In genomic region chr19:50414850-50415660, GRCh38 we compare ENCODE assay signal across 7 cellular contexts. TPM values are rescaled to one million over a fixed set of nuclear protein-coding genes. Genes with fewer than 3 reads are reported as not detected.
DNase-seq lines count a peak whose midpoint lies in the region; ATAC-seq, FAIRE-seq and TF ChIP-seq lines count a peak whose summit lies in the region.

No MANE protein-coding gene starts in this region.

- TF ChIP-seq CTCF in left ventricle myocardium inferior (IDR thresholded peaks at IDR 0.05; ENCODE audit: borderline replicate concordance): peak; percentile 92

- H3K4me1 ChIP-seq in adipocyte (ENCODE audit: control insufficient read depth, insufficient read depth, low read length): no peaks in the 10 kb centered on the region
- peaks cover 13% of the 10 kb centered on the region for H3K4me1 ChIP-seq in left ventricle myocardium inferior
- peaks cover 0 to 4% of the 10 kb centered on the region in 2 donors for H3K4me1 ChIP-seq in small intestine (ENCODE audit: control insufficient read depth in 2 of 2, insufficient read depth in 1 of 2, low read depth in 1 of 2, low read length in 1 of 2)

- peaks cover 10% of the 10 kb centered on the region for H3K36me3 Mint-ChIP-seq in T-cell

- H3K27me3 Mint-ChIP-seq in T-cell: peaks cover 11 to 13% of the 10 kb centered on the region in 2 donors

- intact Hi-C loops in left ventricle myocardium inferior (cut with micrococcal nuclease): loop anchor here (10.0 kb wide), 1 partner anchor 50 kb away; the partner anchor contains the start of gene NAPSA

- H3K36me3 ChIP-seq in adipocyte (ENCODE audit: control insufficient read depth, insufficient read depth, low read length, severe bottlenecking) (no peaks in the 10 kb centered on the region), left ventricle myocardium inferior (no peaks in the 10 kb centered on the region), small intestine (ENCODE audit: control insufficient read depth in 2 of 2, insufficient read depth in 2 of 2, low read length in 2 of 2) (no peaks in the 10 kb centered on the region)

- H3K4me3 ChIP-seq in adipocyte (ENCODE audit: low read length) (no peak overlapping the region), left ventricle myocardium inferior (no peak overlapping the region), small intestine (ENCODE audit: low read depth in 1 of 2, low read length in 2 of 2) (no peak overlapping the region)

- H3K4me3 Mint-ChIP-seq in T-cell: no peak overlapping the region

- 45 to 53% (median 48%) methylated on average over 39 of the region's 39 CpGs for WGBS in small intestine, 3 donors

- CTCF ChIA-PET in T-cell (lab: Charles Lee): interaction anchor here in 1 of 2 donors (0.8 to 1.2 kb wide), 2 partner anchors 22 to 46 kb away, joined by 4 to 6 read pairs; no protein-coding TSS in a partner anchor

- ATAC-seq in HG03159 (IDR thresholded peaks at IDR 0.05; ENCODE audit: unreplicated experiment) (peak; percentile 41), T-cell (replicated peaks in 1 of 4) (peak; percentile 79 to 90 (median 82))

- POLR2A ChIA-PET in T-cell (lab: Charles Lee): no interaction called here

- H3K27ac ChIP-seq in left ventricle myocardium inferior (replicated peaks) (no peak overlapping the region), small intestine (ENCODE audit: low read depth in 1 of 2, low read length in 1 of 2) (peak overlapping the region in 1 of 2 donors; percentile 61)

- peak; percentile 83 for DNase-seq in GM18507 (ENCODE audit: extremely low spot score, insufficient read length, low read depth)
- DNase-seq in T-cell: peak; percentile 12 to 76 (median 64)
- peak; percentile 68 for DNase-seq in adipocyte (ENCODE audit: low read depth)
- peak; percentile 75 for DNase-seq in left ventricle myocardium inferior
- peak; percentile 57 for DNase-seq in small intestine
- DNase-seq in NCI-H187 treated with DMSO at 0.1 percent for 48 hours (lab: John Stamatoyannopoulos, UW): no peak

- no peak overlapping the region for H3K9ac ChIP-seq in adipocyte (ENCODE audit: low read length)

- no peaks in the 10 kb centered on the region for H3K9me3 Mint-ChIP-seq in T-cell

- no peak overlapping the region for H3K27ac Mint-ChIP-seq in T-cell

- peaks cover 7 to 12% (median 8%) of the 10 kb centered on the region in 3 donors for H3K4me1 Mint-ChIP-seq in T-cell

- no peak for FAIRE-seq in GM18507 (lab: Jason Lieb, UNC)
- no peak for FAIRE-seq in small intestine (lab: Jason Lieb, UNC)

- H3K27me3 ChIP-seq in adipocyte (replicated peaks; ENCODE audit: control insufficient read depth, insufficient read depth, low read length) (peaks cover 19% of the 10 kb centered on the region), left ventricle myocardium inferior (ENCODE audit: low read depth) (peaks cover 33% of the 10 kb centered on the region), small intestine (ENCODE audit: control insufficient read depth in 2 of 2, insufficient read depth in 2 of 2, low read length in 2 of 2) (peaks cover 0 to 4% of the 10 kb centered on the region in 2 donors)

- H3K9me3 ChIP-seq in adipocyte (ENCODE audit: control insufficient read depth, low read length) (no peaks in the 10 kb centered on the region), left ventricle myocardium inferior (replicated peaks) (no peaks in the 10 kb centered on the region), small intestine (ENCODE audit: control insufficient read depth, low read depth) (no peaks in the 10 kb centered on the region)

RNA-seq across cellular contexts. Expression of gene SPIB, which starts 3.7 kb away (rescaled TPM):
- total RNA-seq in T-cell (1 to 10 TPM in 4 of 5 donors, under 1 TPM in 1; 0.72 to 9.7 (median 4.1) TPM), left ventricle myocardium inferior (not detected)
- polyA plus RNA-seq in small intestine: 10 to 100 TPM; 16.6 to 44.3 (median 33.3) TPM

RNA-seq across cellular contexts. Expression of gene MYBPC2, which starts 17.6 kb away (rescaled TPM):
- total RNA-seq in T-cell (under 1 TPM in 2 of 5 donors, not detected in 3; 0.28 to 0.38 TPM), left ventricle myocardium inferior (not detected)
- polyA plus RNA-seq in small intestine: under 1 TPM in 1 of 3 donors, not detected in 2; 0.27 TPM

RNA-seq across cellular contexts. Expression of gene POLD1, which starts 30.9 kb away (rescaled TPM):
- total RNA-seq in T-cell (10 to 100 TPM; 32.9 to 67.1 (median 54.0) TPM), left ventricle myocardium inferior (10.8 TPM)
- 10 to 100 TPM; 28.1 to 34.0 (median 33.1) TPM for polyA plus RNA-seq in small intestine

RNA-seq across cellular contexts. Expression of gene NR1H2, which starts 38.8 kb away (rescaled TPM):
- total RNA-seq in T-cell (100 to 1,000 TPM; 109 to 236 (median 117) TPM), left ventricle myocardium inferior (71.6 TPM)
- 10 to 100 TPM; 55.1 to 78.4 (median 70.2) TPM for polyA plus RNA-seq in small intestine

RNA-seq across cellular contexts. Expression of gene NAPSA, which starts 49.6 kb away (rescaled TPM):
- total RNA-seq in T-cell (1 to 10 TPM; 2.6 to 7.1 (median 3.0) TPM), left ventricle myocardium inferior (0.05 TPM)
- 1 to 10 TPM; 1.8 to 9.6 (median 7.0) TPM for polyA plus RNA-seq in small intestine
